ENCODE assay signal across 20 cellular contexts in the genomic region with DNA sequence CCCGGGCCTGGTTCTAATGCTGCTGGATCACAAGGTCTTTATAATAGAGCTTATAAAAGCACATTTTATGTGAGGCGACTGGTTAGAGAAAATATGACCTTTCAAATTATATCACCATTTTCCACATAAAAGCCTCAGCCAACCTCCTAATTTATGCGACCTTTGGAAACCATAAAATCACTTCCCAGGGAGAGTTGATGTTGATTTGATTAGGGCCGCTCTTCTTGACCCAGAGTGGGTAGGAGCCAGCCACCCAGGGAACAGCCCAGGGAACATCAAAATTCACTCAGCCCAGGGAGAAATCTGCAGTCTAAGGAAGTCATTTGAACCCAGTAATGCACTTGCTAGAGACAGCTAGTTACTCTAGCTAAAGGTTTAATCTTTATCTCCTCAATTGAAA.
"Had no signal": no experiment of that assay in that cellular context is flagged by ENCODE, and none has a peak within 500 bp of the region (broad histone marks: within the 10 kb centered on the region; RNA-seq: fewer than 3 reads in every experiment).

No MANE protein-coding gene starts in this region.

- ATAC-seq: gastrocnemius medialis; heart left ventricle; natural killer cell treated with Interleukin-12 subunit alpha and Interleukin-12 subunit beta and Interleukin-15 and Interleukin-18, amount 100 ng/mL, for 72 hours; stimulated activated memory B cell treated with anti-CD40 and anti-IgM and Interleukin-4, amounts not matched to agents 10 μg/mL and 1 μg/mL and 100 μg/mL, for 72 hours; stimulated activated naive CD8-positive, alpha-beta T cell treated with anti-CD3 and anti-CD28 coated beads, Interleukin-15, Interleukin-2, amounts not matched to agents 100 U/mL and 50 U/mL, for 24 hours had no signal

- H3K27me3 ChIP-seq: gastrocnemius medialis, heart left ventricle, neutrophil, pancreas, right lobe of liver, vagina had no signal

- H3K27ac ChIP-seq: coronary artery, gastrocnemius medialis, neutrophil, thoracic aorta, vagina had no signal

- DNase-seq: dermis blood vessel endothelial cell; effector memory CD4-positive, alpha-beta T cell; foreskin fibroblast; gastrocnemius medialis; heart left ventricle; hippocampal formation; naive B cell; pancreas; retina; right lobe of liver; stimulated activated CD4-positive, alpha-beta T cell treated with anti-CD3 and anti-CD28 coated beads, Interleukin-4, amount 100 ng/mL, for 4 hours; stimulated activated naive CD8-positive, alpha-beta T cell treated with anti-CD3 and anti-CD28 coated beads, Interleukin-15, Interleukin-2, amounts not matched to agents 100 U/mL and 50 U/mL, for 24 hours; trophoblast cell had no signal

- H3K9me3 ChIP-seq: gastrocnemius medialis, pancreas, right lobe of liver, thoracic aorta, vagina had no signal

- H3K4me1 ChIP-seq: gastrocnemius medialis, vagina had no signal

- H3K4me3 ChIP-seq: coronary artery, gastrocnemius medialis, heart left ventricle, lung, pancreas, right lobe of liver, thoracic aorta, vagina had no signal

- H3K36me3 ChIP-seq: gastrocnemius medialis, heart left ventricle, neutrophil, pancreas, right lobe of liver, thoracic aorta, vagina had no signal
